In the genomic region with DNA sequence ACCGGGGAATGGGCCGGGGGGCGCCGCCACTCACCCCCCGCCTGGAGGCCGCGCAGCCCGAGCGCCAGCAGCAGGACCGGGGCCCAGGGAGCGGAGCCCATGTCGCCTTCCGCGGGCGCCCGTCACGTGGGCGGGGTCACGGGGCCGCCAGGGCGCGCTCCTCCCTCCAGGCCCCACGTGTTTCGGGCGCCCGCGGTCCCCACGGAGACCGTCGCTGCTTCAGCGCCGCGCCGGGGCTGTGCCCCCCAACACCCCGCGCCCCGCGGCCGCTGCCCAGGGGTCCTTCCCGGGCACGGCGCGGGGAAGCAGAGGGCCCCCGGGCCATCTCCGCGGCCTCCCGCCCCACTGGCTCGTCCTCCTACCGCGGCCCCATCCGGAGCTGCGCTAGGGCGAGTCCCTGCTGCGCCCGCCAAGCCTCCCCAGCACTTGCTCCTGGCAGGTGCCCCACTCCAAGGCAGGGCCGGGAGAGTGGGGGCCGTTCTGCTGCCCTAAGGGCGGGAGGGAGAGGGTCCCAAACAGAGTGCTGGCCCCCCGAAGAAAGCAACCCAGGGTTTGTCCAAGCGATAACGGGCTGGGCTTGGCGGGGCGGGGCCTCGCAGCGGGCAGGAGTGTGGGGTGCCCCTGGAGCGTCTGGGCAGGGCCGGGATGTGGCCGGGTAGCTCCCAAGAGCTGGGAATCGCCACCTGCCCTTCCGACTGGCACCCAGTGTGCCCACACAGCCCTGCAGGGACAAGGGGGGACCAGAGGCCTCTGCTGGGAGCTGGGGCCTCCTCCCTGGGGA, we compare ENCODE assay signal across 8 cellular contexts. TPM values are rescaled to one million over a fixed set of nuclear protein-coding genes. Genes with fewer than 3 reads are reported as not detected.
DNase-seq lines count a peak whose midpoint lies in the region; ATAC-seq and TF ChIP-seq lines count a peak whose summit lies in the region.

A gene (minus strand): TSS at position 121 of the 781 bp plus-strand sequence. CDS start 20 bp downstream, at position 101.

- in situ Hi-C loops in transverse colon (cut with MboI; ENCODE audit: low pct_ligation_motif_present in 1 of 4, low pct_unique_long_range_greater_than_20kb in 1 of 4, low sequenced_read_pairs in 3 of 4) = loop anchor here in 1 of 4 donors (25.0 kb wide), 1 partner anchor 97 kb away; a partner anchor contains a TSS

- peak; percentile 79 for DNase-seq in BE2C
- peak; percentile 90 for DNase-seq in GM19238 (ENCODE audit: insufficient read length, low spot score)
- DNase-seq in HPDE6-E6E7 (ENCODE audit: extremely low spot score) = peak; percentile 47
- DNase-seq in SK-N-SH = peak; percentile 95
- DNase-seq in activated naive CD4-positive, alpha-beta T cell treated with anti-CD3 and anti-CD28 coated beads, Interleukin-2, amount 50 U/mL, for 72 hours (ENCODE audit: low spot score in 2 of 2) = peak; percentile 83 to 84
- DNase-seq in Right ventricle myocardium superior = peak; percentile 89
- peak; percentile 92 for DNase-seq in posterior vena cava (ENCODE audit: low spot score)
- peak; percentile 80 for DNase-seq in transverse colon

- WGBS in SK-N-SH (ENCODE audit: low lambda C conversion rate) = no CpG with 5 or more reads among the region's 70 CpGs
- WGBS in transverse colon (ENCODE audit: low coverage in 1 of 2), 2 donors = 9% methylated on average over 17 of the region's 70 CpGs; no CpG with 5 or more reads in 1 of the 2 donors

- POLR2A ChIA-PET in SK-N-SH (lab: Yijun Ruan, JAX) = interaction anchor here (0.7 to 1.6 kb wide), 7 partner anchors 15 to 126 kb away, joined by 3 to 7 read pairs (median 3); a partner anchor contains a TSS

- H3K9me2 ChIP-seq in SK-N-SH = no peaks in the 10 kb centered on the region

- H3K36me3 Mint-ChIP-seq in activated naive CD4-positive, alpha-beta T cell treated with anti-CD3 and anti-CD28 coated beads, Interleukin-2, amount 50 U/mL, for 72 hours = no peaks in the 10 kb centered on the region

- H2AFZ ChIP-seq in SK-N-SH (ENCODE audit: low read depth) = peak within 1 kb of the TSS; percentile 56; the same call in 1 of the 2 replicates

- peak within 1 kb of the TSS; percentile 57 for H3K9ac ChIP-seq in SK-N-SH

- no peak for TF ChIP-seq RAD21 in SK-N-SH (IDR thresholded peaks at IDR 0.05; ENCODE audit: low read length)

- peak within 1 kb of the TSS; percentile 94 for H3K4me2 ChIP-seq in SK-N-SH

- H3K9me3 ChIP-seq in BE2C = no peaks in the 10 kb centered on the region
- no peaks in the 10 kb centered on the region for H3K9me3 ChIP-seq in SK-N-SH
- no peaks in the 10 kb centered on the region for H3K9me3 ChIP-seq in transverse colon

- H3K36me3 ChIP-seq in BE2C = peaks cover 24% of the 10 kb centered on the region
- peaks cover 0 to 26% of the 10 kb centered on the region in 2 experiments for H3K36me3 ChIP-seq in SK-N-SH (replicated peaks in 1 of 2; ENCODE audit: control insufficient read depth in 1 of 2, insufficient read depth in 2 of 2, low read length in 1 of 2)
- no peaks in the 10 kb centered on the region for H3K36me3 ChIP-seq in transverse colon

- H3K9me3 Mint-ChIP-seq in activated naive CD4-positive, alpha-beta T cell treated with anti-CD3 and anti-CD28 coated beads, Interleukin-2, amount 50 U/mL, for 72 hours = no peaks in the 10 kb centered on the region

- no peaks in the 10 kb centered on the region for H3F3A ChIP-seq in SK-N-SH (replicated peaks; ENCODE audit: insufficient read depth)

- CTCF ChIA-PET in SK-N-SH (lab: Yijun Ruan, JAX) = interaction anchor here (0.8 to 4.4 kb wide), 7 partner anchors 23 to 122 kb away, joined by 3 to 27 read pairs (median 4); a partner anchor contains a TSS

- no peaks in the 10 kb centered on the region for H3K27me3 ChIP-seq in BE2C
- no peaks in the 10 kb centered on the region for H3K27me3 ChIP-seq in SK-N-SH (ENCODE audit: insufficient read depth)
- peaks cover 26% of the 10 kb centered on the region for H3K27me3 ChIP-seq in transverse colon

- H3K4me3 ChIP-seq in BE2C (ENCODE audit: low read depth, low read length) = peak within 1 kb of the TSS; percentile 54
- H3K4me3 ChIP-seq in SK-N-SH (ENCODE audit: low read depth in 2 of 2, low read length in 1 of 2) = peak within 1 kb of the TSS; percentile 58 to 65
- H3K4me3 ChIP-seq in transverse colon = peak within 1 kb of the TSS; percentile 46 to 94 (median 72)

- no peak for TF ChIP-seq EP300 in SK-N-SH (IDR thresholded peaks at IDR 0.05; ENCODE audit: borderline replicate concordance in 1 of 2, low read depth in 1 of 2, low read length in 1 of 2)
- TF ChIP-seq EP300 in transverse colon (IDR thresholded peaks at IDR 0.05; ENCODE audit: low read depth) = no peak

- no peaks in the 10 kb centered on the region for H4K20me1 ChIP-seq in SK-N-SH (ENCODE audit: insufficient read depth)

- no peak for TF ChIP-seq POLR2A in transverse colon (IDR thresholded peaks at IDR 0.05)

- H3K27ac Mint-ChIP-seq in activated naive CD4-positive, alpha-beta T cell treated with anti-CD3 and anti-CD28 coated beads, Interleukin-2, amount 50 U/mL, for 72 hours = peak within 1 kb of the TSS in 1 of 2 donors; percentile 29

- H3K79me2 ChIP-seq in SK-N-SH (ENCODE audit: insufficient read depth) = no peaks in the 10 kb centered on the region

- intact Hi-C loops in Right ventricle myocardium superior (cut with DNase I) (no loop called here), posterior vena cava (cut with DNase I) (loop anchor here in 1 of 2 donors (5.0 to 10.0 kb wide), 2 partner anchors 112 to 290 kb away; a partner anchor contains a TSS), transverse colon (cut with DNase I; ENCODE audit: low total_unique reads) (no loop called here)

- H3K27ac ChIP-seq in SK-N-SH (ENCODE audit: low read depth in 2 of 2, low read length in 1 of 2) = peak within 1 kb of the TSS in 1 of 2 experiments; percentile 39; a peak in 1 of 4 replicates
- H3K27ac ChIP-seq in transverse colon = peak within 1 kb of the TSS; percentile 42 to 70 (median 50)

- 0 out of 2 replicates have a peak, but pooled peaks cover 4% of the 10 kb centered on the region for H3K4me1 ChIP-seq in BE2C
- H3K4me1 ChIP-seq in SK-N-SH (ENCODE audit: control insufficient read depth in 1 of 2, insufficient read depth in 2 of 2, low read depth in 1 of 2, low read length in 1 of 2) = peaks cover 0 to 10% of the 10 kb centered on the region in 2 experiments; a peak in 1 of 4 replicates
- H3K4me1 ChIP-seq in transverse colon = peaks cover 0 to 18% (median 11%) of the 10 kb centered on the region in 4 donors

- TF ChIP-seq CTCF in BE2C (IDR thresholded peaks at IDR 0.05; ENCODE audit: low read depth, low read length) = no peak
- no peak for TF ChIP-seq CTCF in SK-N-SH (IDR thresholded peaks at IDR 0.05)
- TF ChIP-seq CTCF in transverse colon (IDR thresholded peaks at IDR 0.05) = no peak

- peak; percentile 90 to 96 for ATAC-seq in activated naive CD4-positive, alpha-beta T cell treated with anti-CD3 and anti-CD28 coated beads, Interleukin-2, amount 50 U/mL, for 72 hours
- ATAC-seq in Right ventricle myocardium superior (ENCODE audit: poor library complexity) = peak; percentile 88

TF ChIP-seq in SK-N-SH, 30 proteins besides CTCF, POLR2A, EP300 and RAD21 (continues in another document):
- TF ChIP-seq, protein P1, sequence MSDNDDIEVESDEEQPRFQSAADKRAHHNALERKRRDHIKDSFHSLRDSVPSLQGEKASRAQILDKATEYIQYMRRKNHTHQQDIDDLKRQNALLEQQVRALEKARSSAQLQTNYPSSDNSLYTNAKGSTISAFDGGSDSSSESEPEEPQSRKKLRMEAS (IDR thresholded peaks at IDR 0.05; ENCODE audit: low read depth) = peak; percentile 82
- TF ChIP-seq RXRA (IDR thresholded peaks at IDR 0.05; ENCODE audit: borderline replicate concordance, low read depth) = no peak
- TF ChIP-seq GATA2 (CRISPR knock-in tag; IDR thresholded peaks at IDR 0.05) = no peak
- TF ChIP-seq EZH2phosphoT487 (IDR thresholded peaks at IDR 0.05; ENCODE audit: borderline replicate concordance, low read depth) = no peak
- no peak for TF ChIP-seq TCF12 (IDR thresholded peaks at IDR 0.05)
- TF ChIP-seq, protein P2, sequence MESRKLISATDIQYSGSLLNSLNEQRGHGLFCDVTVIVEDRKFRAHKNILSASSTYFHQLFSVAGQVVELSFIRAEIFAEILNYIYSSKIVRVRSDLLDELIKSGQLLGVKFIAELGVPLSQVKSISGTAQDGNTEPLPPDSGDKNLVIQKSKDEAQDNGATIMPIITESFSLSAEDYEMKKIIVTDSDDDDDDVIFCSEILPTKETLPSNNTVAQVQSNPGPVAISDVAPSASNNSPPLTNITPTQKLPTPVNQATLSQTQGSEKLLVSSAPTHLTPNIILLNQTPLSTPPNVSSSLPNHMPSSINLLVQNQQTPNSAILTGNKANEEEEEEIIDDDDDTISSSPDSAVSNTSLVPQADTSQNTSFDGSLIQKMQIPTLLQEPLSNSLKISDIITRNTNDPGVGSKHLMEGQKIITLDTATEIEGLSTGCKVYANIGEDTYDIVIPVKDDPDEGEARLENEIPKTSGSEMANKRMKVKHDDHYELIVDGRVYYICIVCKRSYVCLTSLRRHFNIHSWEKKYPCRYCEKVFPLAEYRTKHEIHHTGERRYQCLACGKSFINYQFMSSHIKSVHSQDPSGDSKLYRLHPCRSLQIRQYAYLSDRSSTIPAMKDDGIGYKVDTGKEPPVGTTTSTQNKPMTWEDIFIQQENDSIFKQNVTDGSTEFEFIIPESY (IDR thresholded peaks at IDR 0.05; ENCODE audit: borderline replicate concordance, low read depth) = no peak
- TF ChIP-seq CHD2 (IDR thresholded peaks at IDR 0.05; ENCODE audit: low read length, partially characterized antibody) = no peak
- TF ChIP-seq FOSL2 (IDR thresholded peaks at IDR 0.05; ENCODE audit: borderline replicate concordance, low read depth) = no peak
- no peak for TF ChIP-seq FOXJ3 (CRISPR knock-in tag; IDR thresholded peaks at IDR 0.05)
- TF ChIP-seq, protein P3, sequence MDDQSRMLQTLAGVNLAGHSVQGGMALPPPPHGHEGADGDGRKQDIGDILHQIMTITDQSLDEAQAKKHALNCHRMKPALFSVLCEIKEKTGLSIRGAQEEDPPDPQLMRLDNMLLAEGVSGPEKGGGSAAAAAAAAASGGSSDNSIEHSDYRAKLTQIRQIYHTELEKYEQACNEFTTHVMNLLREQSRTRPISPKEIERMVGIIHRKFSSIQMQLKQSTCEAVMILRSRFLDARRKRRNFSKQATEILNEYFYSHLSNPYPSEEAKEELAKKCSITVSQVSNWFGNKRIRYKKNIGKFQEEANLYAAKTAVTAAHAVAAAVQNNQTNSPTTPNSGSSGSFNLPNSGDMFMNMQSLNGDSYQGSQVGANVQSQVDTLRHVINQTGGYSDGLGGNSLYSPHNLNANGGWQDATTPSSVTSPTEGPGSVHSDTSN (IDR thresholded peaks at IDR 0.05) = peak; percentile 16; the same call in 1 of the 2 replicates

RNA-seq across cellular contexts. Expression of the gene that starts here (rescaled TPM):
- 408 TPM for polyA plus RNA-seq in BE2C (2012; ENCODE audit: insufficient read depth, insufficient read length, low read depth)
- polyA plus RNA-seq in SK-N-SH (2012; rRNA removed) = 127 and 141 TPM in 2 replicates
- 30.2 and 55.0 TPM in 2 replicates for polyA plus RNA-seq in SK-N-SH (2012; cell fraction: cytosol; rRNA removed)
- polyA plus RNA-seq in SK-N-SH (2012; cell fraction: nucleus; rRNA removed) = 795 and 924 TPM in 2 replicates
- total RNA-seq in activated naive CD4-positive, alpha-beta T cell treated with anti-CD3 and anti-CD28 coated beads, Interleukin-2, amount 50 U/mL, for 72 hours = 100 to 1,000 TPM; 172 to 236 TPM
- total RNA-seq in Right ventricle myocardium superior (153 TPM), posterior vena cava (100 to 1,000 TPM; 108 to 128 TPM), transverse colon (100 to 1,000 TPM in 2 of 4 donors, 10 to 100 TPM in 2; 54.2 to 141 (median 103) TPM)
